ENCODE assay signal across 1 cellular context in the genomic region with DNA sequence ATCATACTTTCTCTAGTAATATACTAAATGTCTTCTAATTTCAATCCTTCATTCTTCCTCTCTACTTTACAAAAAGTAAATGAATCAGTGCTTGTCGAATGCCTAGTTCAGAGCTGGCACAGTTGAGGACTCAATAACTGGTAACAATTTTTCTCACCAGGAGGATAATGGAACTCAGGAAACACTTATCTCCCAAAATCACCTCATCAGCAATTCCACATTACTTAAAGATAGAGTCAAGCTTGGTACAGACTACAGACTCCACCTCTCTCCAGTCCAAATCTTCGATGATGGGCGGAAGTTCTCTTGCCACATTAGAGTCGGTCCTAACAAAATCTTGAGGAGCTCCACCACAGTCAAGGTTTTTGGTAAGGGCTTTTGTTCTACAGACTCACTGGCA.
A peak's percentile ranks its signal among the peaks of the same experiment; 100 is the strongest.
TF ChIP-seq lines count a peak whose summit lies in the region.

No MANE protein-coding gene starts in this region.

TF ChIP-seq in A549, 52 proteins besides CTCF, POLR2A, EP300 and RAD21:
- TF ChIP-seq, protein P1, sequence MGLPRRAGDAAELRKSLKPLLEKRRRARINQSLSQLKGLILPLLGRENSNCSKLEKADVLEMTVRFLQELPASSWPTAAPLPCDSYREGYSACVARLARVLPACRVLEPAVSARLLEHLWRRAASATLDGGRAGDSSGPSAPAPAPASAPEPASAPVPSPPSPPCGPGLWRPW (IDR thresholded peaks at IDR 0.05): no peak
- peak; percentile 73 for TF ChIP-seq MAFK (IDR thresholded peaks at IDR 0.05; ENCODE audit: partially characterized antibody)
